Comparison of ENCODE assay signal across 18 cellular contexts in genomic region chrX:136246201-136246600, GRCh38. TPM values are rescaled to one million over a fixed set of nuclear protein-coding genes. Genes with fewer than 3 reads are reported as not detected.
DNase-seq lines count a peak whose midpoint lies in the region; ATAC-seq and TF ChIP-seq lines count a peak whose summit lies in the region.
"Had no signal": no experiment of that assay in that cellular context is flagged by ENCODE, and none has a peak within 500 bp of the region (broad histone marks: within the 10 kb centered on the region; RNA-seq: fewer than 3 reads in every experiment).

No MANE protein-coding gene starts in this region.

- no peaks in the 10 kb centered on the region for H3K9me2 ChIP-seq in PC-3 (replicated peaks; ENCODE audit: low read length)

- no peak for TF ChIP-seq POLR2A in right lobe of liver (IDR thresholded peaks at IDR 0.05)

- H3K27me3 Mint-ChIP-seq in stimulated activated naive B cell treated with anti-CD40 and anti-IgM and Interleukin-4, amounts not matched to agents 10 μg/mL and 1 μg/mL and 100 μg/mL, for 72 hours: peaks cover 0 to 13% of the 10 kb centered on the region in 2 donors
- H3K27me3 Mint-ChIP-seq: CD4-positive, CD25-positive, alpha-beta regulatory T cell; IgD-negative memory B cell had no signal

- intact Hi-C loops in PC-3 (cut with micrococcal nuclease) (no loop called here), right lobe of liver (cut with DNase I) (no loop called here)

- H3K9me3 ChIP-seq in PC-3 (ENCODE audit: low read length) (no peaks in the 10 kb centered on the region), right lobe of liver (no peaks in the 10 kb centered on the region)
- H3K9me3 ChIP-seq: BE2C, Caco-2 had no signal

- no peak overlapping the region for H3K9ac ChIP-seq in PC-3 (ENCODE audit: low read length)

- no peaks in the 10 kb centered on the region for H3K79me2 ChIP-seq in PC-3 (ENCODE audit: low read length)

- H3K27me3 ChIP-seq in PC-3 (ENCODE audit: low read length) (no peaks in the 10 kb centered on the region), foreskin keratinocyte (no peaks in the 10 kb centered on the region), right lobe of liver (no peaks in the 10 kb centered on the region)
- H3K27me3 ChIP-seq: BE2C had no signal

- WGBS in right lobe of liver (ENCODE audit: insufficient coverage, low coverage, low lambda C conversion rate, missing lambda C conversion rate): 57% methylated on average over 6 of the region's 6 CpGs

- peak overlapping the region; percentile 54 for H3K4me2 ChIP-seq in PC-3 (ENCODE audit: low read length)

- H3K27ac ChIP-seq in PC-3 (ENCODE audit: low read length) (no peak overlapping the region), foreskin keratinocyte (no peak overlapping the region), right lobe of liver (no peak overlapping the region)

- H4K20me1 ChIP-seq in PC-3 (ENCODE audit: low read length): no peaks in the 10 kb centered on the region

- POLR2A ChIA-PET in HEK293T (lab: Yijun Ruan, JAX): no interaction called here
- POLR2A ChIA-PET in PC-3 (lab: Charles Lee; ENCODE audit: unreplicated experiment): no interaction called here

- no peaks in the 10 kb centered on the region for H3F3A ChIP-seq in PC-3 (ENCODE audit: low read length, unreplicated experiment)

- no peak overlapping the region for H3K4me3 Mint-ChIP-seq in stimulated activated naive B cell treated with anti-CD40 and anti-IgM and Interleukin-4, amounts not matched to agents 10 μg/mL and 1 μg/mL and 100 μg/mL, for 72 hours
- H3K4me3 Mint-ChIP-seq: CD4-positive, CD25-positive, alpha-beta regulatory T cell; CD8-positive, alpha-beta memory T cell; IgD-negative memory B cell had no signal

- peaks cover 16 to 19% of the 10 kb centered on the region in 2 donors for H3K36me3 Mint-ChIP-seq in stimulated activated naive B cell treated with anti-CD40 and anti-IgM and Interleukin-4, amounts not matched to agents 10 μg/mL and 1 μg/mL and 100 μg/mL, for 72 hours

- H3K27ac Mint-ChIP-seq in stimulated activated naive B cell treated with anti-CD40 and anti-IgM and Interleukin-4, amounts not matched to agents 10 μg/mL and 1 μg/mL and 100 μg/mL, for 72 hours: no peak overlapping the region
- H3K27ac Mint-ChIP-seq: CD4-positive, CD25-positive, alpha-beta regulatory T cell had no signal

- no peaks in the 10 kb centered on the region for H3K9me3 Mint-ChIP-seq in stimulated activated naive B cell treated with anti-CD40 and anti-IgM and Interleukin-4, amounts not matched to agents 10 μg/mL and 1 μg/mL and 100 μg/mL, for 72 hours
- H3K9me3 Mint-ChIP-seq: CD4-positive, CD25-positive, alpha-beta regulatory T cell; CD8-positive, alpha-beta memory T cell; IgD-negative memory B cell had no signal

- TF ChIP-seq CTCF in PC-3 (conservative IDR thresholded peaks at IDR 0.05; ENCODE audit: low read depth, low read length) (no peak), foreskin keratinocyte (conservative IDR thresholded peaks at IDR 0.05) (no peak), right lobe of liver (IDR thresholded peaks at IDR 0.05) (no peak)

- H2AFZ ChIP-seq in PC-3 (ENCODE audit: low read length): no peak overlapping the region

- no TSS peak for BruUV-seq in PC-3 (replicated peaks; lab: Mats Ljungman, UMichigan)

- no peak for DNase-seq in HEK293T (ENCODE audit: extremely low spot score)
- DNase-seq in PC-3: peak; percentile 65
- DNase-seq in foreskin keratinocyte: no peak
- DNase-seq in stimulated activated naive B cell treated with anti-CD40 and anti-IgM and Interleukin-4, amounts not matched to agents 10 μg/mL and 1 μg/mL and 100 μg/mL, for 72 hours: no peak
- no peak for DNase-seq in right lobe of liver
- DNase-seq: BE2C; C1 segment of cervical spinal cord; Caco-2; CD4-positive, CD25-positive, alpha-beta regulatory T cell; CD8-positive, alpha-beta memory T cell; GF-D8; GOT3; H7 had no signal

- ATAC-seq in PC-3 (peak; percentile 54; the same call in 1 of the 2 replicates), foreskin keratinocyte (peak; percentile 20), HG03457 (IDR thresholded peaks at IDR 0.05; ENCODE audit: unreplicated experiment) (no peak), right lobe of liver (no peak)
- ATAC-seq in stimulated activated naive B cell treated with anti-CD40 and anti-IgM and Interleukin-4, amounts not matched to agents 10 μg/mL and 1 μg/mL and 100 μg/mL, for 72 hours (replicated peaks): no peak
- ATAC-seq: HCT116, HepG2 had no signal

- H3K4me1 Mint-ChIP-seq in stimulated activated naive B cell treated with anti-CD40 and anti-IgM and Interleukin-4, amounts not matched to agents 10 μg/mL and 1 μg/mL and 100 μg/mL, for 72 hours: peaks cover 2 to 10% of the 10 kb centered on the region in 2 donors

- H3K4me1 ChIP-seq in PC-3 (ENCODE audit: insufficient read depth, low read length) (peaks cover 16% of the 10 kb centered on the region), foreskin keratinocyte (no peaks in the 10 kb centered on the region), right lobe of liver (no peaks in the 10 kb centered on the region)
- H3K4me1 ChIP-seq: BE2C, Caco-2 had no signal

- CTCF ChIA-PET in HEK293T (lab: Yijun Ruan, JAX) (no interaction called here), PC-3 (lab: Charles Lee) (no interaction called here)

- H3K36me3 ChIP-seq in PC-3 (ENCODE audit: low read depth, low read length) (no peaks in the 10 kb centered on the region), right lobe of liver (peaks cover 0 to 11% (median 0%) of the 10 kb centered on the region in 4 donors)

- H3K4me3 ChIP-seq in PC-3 (ENCODE audit: low read length) (peak overlapping the region; percentile 18; the same call in 1 of the 2 replicates), right lobe of liver (no peak overlapping the region)

TF ChIP-seq in HEK293T, 16 proteins besides CTCF, POLR2A, EP300 and RAD21:
- TF ChIP-seq PKNOX1 (IDR thresholded peaks at IDR 0.05) (peak; percentile 22; the same call in 1 of the 2 replicates), NFRKB (IDR thresholded peaks at IDR 0.05) (no peak), FOXM1 (IDR thresholded peaks at IDR 0.05; ENCODE audit: borderline replicate concordance) (no peak), LEF1 (IDR thresholded peaks at IDR 0.05; ENCODE audit: borderline replicate concordance) (no peak), TARDBP (IDR thresholded peaks at IDR 0.05) (no peak), CTBP1 (IDR thresholded peaks at IDR 0.05; ENCODE audit: borderline replicate concordance) (no peak)

RNA-seq across cellular contexts. Expression of gene MAP7D3, which starts 5.0 kb away (rescaled TPM):
- total RNA-seq in PC-3 (2014; rRNA removed) (0.40 and 0.69 TPM in 2 replicates), foreskin keratinocyte (12.9 and 15.3 TPM in 2 replicates), right lobe of liver (1 to 10 TPM; 2.4 to 5.4 (median 4.1) TPM)
- polyA plus RNA-seq in foreskin keratinocyte: 7.7 and 7.9 TPM in 2 replicates
- total RNA-seq: HepG2 had no signal
- polyA plus RNA-seq: HepG2 had no signal

RNA-seq across cellular contexts. Expression of gene ADGRG4, which starts 54.6 kb away (rescaled TPM):
- total RNA-seq in PC-3 (2014; rRNA removed): not detected in 2 replicates
- not detected in 2 replicates for total RNA-seq in foreskin keratinocyte
- not detected in 2 replicates for polyA plus RNA-seq in foreskin keratinocyte
- under 1 TPM in 2 of 6 experiments, not detected in 4; 0.04 to 0.09 TPM for total RNA-seq in right lobe of liver
- total RNA-seq: A172; Caco-2; CD4-positive, CD25-positive, alpha-beta regulatory T cell; CD8-positive, alpha-beta memory T cell; H7; HepG2 had no signal
- polyA plus RNA-seq: CD4-positive, CD25-positive, alpha-beta regulatory T cell; CD8-positive, alpha-beta memory T cell; HepG2; IgD-negative memory B cell had no signal

Comparison
In these comparisons a context has a peak if more than half of its experiments do, and no peak if none do; other contexts are left out.
1. ATAC-seq: peak in PC-3 (single experiment) and foreskin keratinocyte (single experiment); none in HG03457 (single experiment), stimulated activated naive B cell treated with anti-CD40 and anti-IgM and Interleukin-4, amounts not matched to agents 10 μg/mL and 1 μg/mL and 100 μg/mL, for 72 hours (0 of 2) and right lobe of liver (0 of 4).